In genomic region chr22:27100789-27101188, GRCh38 we compare ENCODE assay signal across 9 cellular contexts.
DNase-seq lines count a peak whose midpoint lies in the region; ATAC-seq and TF ChIP-seq lines count a peak whose summit lies in the region.
"Had no signal": no experiment of that assay in that cellular context is flagged by ENCODE, and none has a peak within 500 bp of the region (broad histone marks: within the 10 kb centered on the region; RNA-seq: fewer than 3 reads in every experiment).

No MANE protein-coding gene starts in this region.

- POLR2A ChIA-PET in A673 (lab: Charles Lee; ENCODE audit: low non-redundant PET), result no interaction called here

- peak overlapping the region; percentile 94 for H2AK5ac ChIP-seq in mesenchymal stem cell (ENCODE audit: low read length, severe bottlenecking)

- H2BK5ac ChIP-seq in mesenchymal stem cell (ENCODE audit: low read depth, low read length, poor library complexity, severe bottlenecking), result no peak overlapping the region

- no peak overlapping the region for H3K4me3 ChIP-seq in A673 (ENCODE audit: low read depth, low read length, poor library complexity, severe bottlenecking)
- H3K4me3 ChIP-seq in HUES48 (ENCODE audit: low read depth, low read length), result peak overlapping the region; percentile 8; the same call in 1 of the 2 replicates
- H3K4me3 ChIP-seq in astrocyte of the spinal cord (ENCODE audit: low read depth, low read length), result no peak overlapping the region
- H3K4me3 ChIP-seq in mesenchymal stem cell (ENCODE audit: insufficient read depth in 1 of 2, low read depth in 1 of 2, low read length in 2 of 2), result no peak overlapping the region
- H3K4me3 ChIP-seq in Karpas-422 (ENCODE audit: low read length), result no peak overlapping the region

- H3K27ac ChIP-seq in A673 (ENCODE audit: low read depth, low read length, poor library complexity, severe bottlenecking) (no peak overlapping the region), HUES48 (ENCODE audit: low read depth, low read length) (no peak overlapping the region), mesenchymal stem cell (ENCODE audit: low read length, poor library complexity, severe bottlenecking) (peak overlapping the region; percentile 58), Karpas-422 (ENCODE audit: low read length) (no peak overlapping the region)

- H3K36me3 ChIP-seq in A673 (ENCODE audit: insufficient read depth, low read length, poor library complexity, severe bottlenecking), result no peaks in the 10 kb centered on the region
- no peaks in the 10 kb centered on the region for H3K36me3 ChIP-seq in HUES48 (ENCODE audit: control insufficient read depth, insufficient read depth, low read length)
- no peaks in the 10 kb centered on the region for H3K36me3 ChIP-seq in mesenchymal stem cell (ENCODE audit: control insufficient read depth in 1 of 2, insufficient read depth in 2 of 2, low read depth in 1 of 2, low read length in 2 of 2)
- no peaks in the 10 kb centered on the region for H3K36me3 ChIP-seq in Karpas-422 (ENCODE audit: insufficient read depth, low read length)

- intact Hi-C loops in A673 (cut with micrococcal nuclease; ENCODE audit: unreplicated experiment), result no loop called here

- H4K91ac ChIP-seq in mesenchymal stem cell (ENCODE audit: low read length), result peak overlapping the region; percentile 21

- TF ChIP-seq CTCF in A673 (conservative IDR thresholded peaks at IDR 0.05; ENCODE audit: low read depth, low read length) (no peak), astrocyte of the spinal cord (IDR thresholded peaks at IDR 0.05; ENCODE audit: low read depth, low read length) (no peak)

- no peaks in the 10 kb centered on the region for H3K79me2 ChIP-seq in Karpas-422 (ENCODE audit: low read length)

- peak; percentile 24 for DNase-seq in A673 (ENCODE audit: low spot score)
- DNase-seq in astrocyte of the spinal cord (ENCODE audit: low read depth, low spot score), result peak; percentile 76
- DNase-seq in mesenchymal stem cell, result peak; percentile 87
- DNase-seq in stimulated activated naive CD4-positive, alpha-beta T cell treated with Interleukin-2 at 50 U/mL for 16 hours (lab: John Stamatoyannopoulos, UW), result no peak
- no peak for DNase-seq in amniotic stem cell (lab: John Stamatoyannopoulos, UW)
- DNase-seq in Karpas-422, result no peak
- DNase-seq: activated effector memory CD4-positive, alpha-beta T cell treated with Interleukin-2 at 50 U/mL for 16 hours had no signal

- H3K14ac ChIP-seq in mesenchymal stem cell (ENCODE audit: low read length in 2 of 2), result no peak overlapping the region

- H3K27me3 ChIP-seq in A673 (replicated peaks; ENCODE audit: insufficient read depth, low read depth, low read length, poor library complexity) (peaks cover 3% of the 10 kb centered on the region), HUES48 (ENCODE audit: control insufficient read depth, insufficient read depth, low read length) (peaks cover 9% of the 10 kb centered on the region), mesenchymal stem cell (ENCODE audit: control insufficient read depth in 1 of 2, insufficient read depth in 1 of 2, low read length in 2 of 2) (peaks cover 0 to 85% of the 10 kb centered on the region in 2 experiments), Karpas-422 (ENCODE audit: low read length) (no peaks in the 10 kb centered on the region)

- H2BK12ac ChIP-seq in mesenchymal stem cell (ENCODE audit: low read length in 2 of 2), result peak overlapping the region; percentile 35 to 80

- no peak overlapping the region for H3K9ac ChIP-seq in HUES48 (ENCODE audit: low read depth, low read length)
- no peak overlapping the region for H3K9ac ChIP-seq in mesenchymal stem cell (ENCODE audit: low read length)
- no peak overlapping the region for H3K9ac ChIP-seq in Karpas-422 (ENCODE audit: low read length)

- CTCF ChIA-PET in A673 (lab: Charles Lee), result no interaction called here

- H3K9me3 ChIP-seq in A673 (ENCODE audit: low read depth, low read length, poor library complexity, severe bottlenecking) (no peaks in the 10 kb centered on the region), HUES48 (ENCODE audit: control insufficient read depth, insufficient read depth, low read length) (no peaks in the 10 kb centered on the region), mesenchymal stem cell (ENCODE audit: control insufficient read depth, low read length) (no peaks in the 10 kb centered on the region), Karpas-422 (ENCODE audit: low read length) (no peaks in the 10 kb centered on the region)

- H2AFZ ChIP-seq in mesenchymal stem cell (ENCODE audit: low read depth, low read length), result peak overlapping the region; percentile 49
- no peak overlapping the region for H2AFZ ChIP-seq in Karpas-422 (ENCODE audit: low read length)

- H4K8ac ChIP-seq in mesenchymal stem cell (ENCODE audit: low read length), result no peak overlapping the region

- H3K79me1 ChIP-seq in mesenchymal stem cell (replicated peaks; ENCODE audit: low read length, poor library complexity, severe bottlenecking), result no peaks in the 10 kb centered on the region

- no peak overlapping the region for H3K23ac ChIP-seq in mesenchymal stem cell (ENCODE audit: low read length in 2 of 2)

- H4K20me1 ChIP-seq in Karpas-422 (ENCODE audit: insufficient read depth, low read depth, low read length), result no peaks in the 10 kb centered on the region

- no peak for ATAC-seq in GM21723 (IDR thresholded peaks at IDR 0.05; ENCODE audit: unreplicated experiment)

- H3K9me2 ChIP-seq in Karpas-422 (replicated peaks; ENCODE audit: insufficient read depth, low read length), result no peaks in the 10 kb centered on the region

- in situ Hi-C loops in astrocyte of the spinal cord (cut with HindIII; ENCODE audit: low sequenced_read_pairs), result no loop called here

- H3K4ac ChIP-seq in mesenchymal stem cell (ENCODE audit: low read depth in 1 of 2, low read length in 2 of 2), result no peak overlapping the region

- WGBS in mesenchymal stem cell, result 5% methylated on average over 18 of the region's 18 CpGs

- no peak overlapping the region for H2BK120ac ChIP-seq in mesenchymal stem cell (ENCODE audit: low read depth, low read length)

- H3K4me2 ChIP-seq in mesenchymal stem cell (ENCODE audit: low read length, poor library complexity, severe bottlenecking), result peak overlapping the region; percentile 2
- no peak overlapping the region for H3K4me2 ChIP-seq in Karpas-422 (ENCODE audit: low read depth, low read length, poor library complexity, severe bottlenecking)

- BruUV-seq in A673 (replicated peaks; lab: Mats Ljungman, UMichigan), result no TSS peak

- no peaks in the 10 kb centered on the region for H3K4me1 ChIP-seq in A673 (ENCODE audit: insufficient read depth, low read length, poor library complexity, severe bottlenecking)
- H3K4me1 ChIP-seq in HUES48 (ENCODE audit: control insufficient read depth, insufficient read depth, low read length), result peaks cover 14% of the 10 kb centered on the region
- peaks cover 29% of the 10 kb centered on the region for H3K4me1 ChIP-seq in mesenchymal stem cell (ENCODE audit: control insufficient read depth, insufficient read depth, low read depth, low read length)
- 0 out of 2 replicates have a peak, but pooled peaks cover 5% of the 10 kb centered on the region for H3K4me1 ChIP-seq in Karpas-422 (ENCODE audit: low read length)

- no peak overlapping the region for H2BK15ac ChIP-seq in mesenchymal stem cell (ENCODE audit: low read depth, poor library complexity, severe bottlenecking)

- H3K18ac ChIP-seq in mesenchymal stem cell (ENCODE audit: low read depth in 1 of 2, low read length in 2 of 2), result peak overlapping the region in 1 of 2 experiments; percentile 67

Comparison
In these comparisons a context has a peak if more than half of its experiments do, and no peak if none do; other contexts are left out.
1. DNase-seq: peak in A673 (single experiment), astrocyte of the spinal cord (single experiment) and mesenchymal stem cell (single experiment); none in stimulated activated naive CD4-positive, alpha-beta T cell treated with Interleukin-2 at 50 U/mL for 16 hours (single experiment), amniotic stem cell (single experiment) and Karpas-422 (single experiment).